ENCODE assay signal across 28 cellular contexts in genomic region chr11:38784164-38784563, GRCh38.
"Had no signal": no experiment of that assay in that cellular context is flagged by ENCODE, and none has a peak within 500 bp of the region (broad histone marks: within the 10 kb centered on the region; RNA-seq: fewer than 3 reads in every experiment).

No MANE protein-coding gene starts in this region.

- H3K27me3 ChIP-seq: neural progenitor cell, ovary, spleen, suprapubic skin, testis, tibial artery, transverse colon, upper lobe of right lung, uterus had no signal

- H3K4me1 ChIP-seq: neural progenitor cell, parathyroid adenoma, psoas muscle, spleen, suprapubic skin, testis, tibial artery, transverse colon, upper lobe of right lung, uterus had no signal

- H2AFZ ChIP-seq: neural progenitor cell, parathyroid adenoma had no signal

- H3K9me3 ChIP-seq: ovary, psoas muscle, testis, tibial artery, transverse colon, upper lobe of right lung, uterus had no signal

- H3K27ac ChIP-seq: neural progenitor cell, ovary, parathyroid adenoma, psoas muscle, skin epidermis, spleen, suprapubic skin, testis, tibial artery, transverse colon, upper lobe of right lung, uterus had no signal

- H3K36me3 ChIP-seq: neural progenitor cell, ovary, spleen, suprapubic skin, tibial artery, transverse colon, upper lobe of right lung, uterus had no signal

- H3K4me3 ChIP-seq: neural progenitor cell, ovary, psoas muscle, skin epidermis, smooth muscle cell, spleen, suprapubic skin, testis, tibial artery, transverse colon, upper lobe of right lung, uterus had no signal

- H3K9ac ChIP-seq: neural progenitor cell, parathyroid adenoma had no signal

- H3K4me2 ChIP-seq: neural progenitor cell, smooth muscle cell had no signal

- H3K79me2 ChIP-seq: parathyroid adenoma had no signal

- DNase-seq: natural killer cell; occipital lobe; ovary; posterior cingulate gyrus; psoas muscle; right cardiac atrium; spleen; stimulated activated CD4-positive, alpha-beta T cell treated with anti-CD3 and anti-CD28 coated beads, Interleukin-12 subunit alpha, Interleukin-12 subunit beta, amount 100 ng/mL, for 4 hours; stimulated activated CD4-positive, alpha-beta T cell treated with anti-CD3 and anti-CD28 coated beads, Interleukin-1b, Interleukin-23, amount 100 ng/mL, for 48 hours; stimulated activated CD4-positive, alpha-beta T cell treated with anti-CD3 and anti-CD28 coated beads, Interleukin-4, amount 100 ng/mL, for 1 hour; stimulated activated CD4-positive, alpha-beta T cell treated with anti-CD3 and anti-CD28 coated beads, Interleukin-4, amount 100 ng/mL, for 4 hours; stimulated activated CD8-positive, alpha-beta memory T cell treated with anti-CD3 and anti-CD28 coated beads, Interleukin-4, amount 100 ng/mL, for 48 hours; stimulated activated naive CD4-positive, alpha-beta T cell; stimulated activated naive CD8-positive, alpha-beta T cell treated with anti-CD3 and anti-CD28 coated beads, Interleukin-15, amount 100 ng/mL, for 72 hours; stimulated activated naive CD8-positive, alpha-beta T cell treated with anti-CD3 and anti-CD28 coated beads, Interleukin-15, Interleukin-2, amounts not matched to agents 100 U/mL and 50 U/mL, for 24 hours; substantia nigra; testis; tibial artery; transverse colon; upper lobe of right lung; uterus had no signal

- ATAC-seq: natural killer cell; psoas muscle; right cardiac atrium; sciatic nerve; stimulated activated memory B cell treated with anti-CD40 and anti-IgM and Interleukin-4, amounts not matched to agents 10 μg/mL and 1 μg/mL and 100 μg/mL, for 72 hours; stimulated activated naive CD8-positive, alpha-beta T cell treated with anti-CD3 and anti-CD28 coated beads, Interleukin-15, amount 100 ng/mL, for 72 hours; stimulated activated naive CD8-positive, alpha-beta T cell treated with anti-CD3 and anti-CD28 coated beads, Interleukin-15, Interleukin-2, amounts not matched to agents 100 U/mL and 50 U/mL, for 24 hours; upper lobe of right lung had no signal
